Comparison of ENCODE assay signal across 8 cellular contexts in the genomic region with DNA sequence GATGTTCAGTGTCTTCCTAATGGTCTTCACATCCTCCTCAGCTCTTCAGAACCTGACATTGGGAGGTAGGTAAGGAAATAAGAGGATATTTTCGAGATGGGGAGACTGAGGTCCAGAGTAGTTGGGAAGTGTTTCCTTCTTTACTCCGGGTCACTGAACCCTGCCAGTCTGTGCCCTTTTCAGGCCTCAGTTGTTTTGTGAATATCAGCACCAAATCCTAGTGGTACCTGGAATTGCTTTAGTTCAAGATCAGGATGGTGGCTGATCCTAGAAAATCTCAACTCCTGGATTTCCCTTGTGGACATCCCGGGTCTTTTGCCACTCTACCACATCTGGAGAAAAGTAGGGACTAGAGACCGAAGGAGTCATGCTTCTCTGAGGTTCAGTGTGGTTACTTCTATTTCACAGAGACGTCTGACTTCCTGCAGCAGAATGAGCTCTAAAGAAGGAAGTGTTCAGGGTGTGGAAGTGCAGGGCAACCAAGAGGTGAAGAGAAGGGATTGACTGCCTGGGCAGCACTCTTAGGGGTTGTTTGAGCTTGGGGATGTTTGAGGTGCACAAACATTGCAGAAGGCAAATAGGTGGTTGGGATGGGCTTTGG. TPM values are rescaled to one million over a fixed set of nuclear protein-coding genes. Genes with fewer than 3 reads are reported as not detected.
DNase-seq lines count a peak whose midpoint lies in the region; ATAC-seq, FAIRE-seq and TF ChIP-seq lines count a peak whose summit lies in the region.

No MANE protein-coding gene starts in this region.

- H3K36me3 ChIP-seq in fibroblast of lung (ENCODE audit: control insufficient read depth, insufficient read depth, low read length) (no peaks in the 10 kb centered on the region), pancreas (no peaks in the 10 kb centered on the region)

- intact Hi-C loops in pancreas (cut with DNase I): no loop called here

- no peak for FAIRE-seq in pancreas (lab: Jason Lieb, UNC)

- H3K27ac ChIP-seq in C4-2B (peak overlapping the region; percentile 77), fibroblast of lung (ENCODE audit: insufficient read depth, low read length) (peak overlapping the region; percentile 61), pancreas (peak overlapping the region in 2 of 4 donors; percentile 78 to 84)

- no peaks in the 10 kb centered on the region for H3K27me3 ChIP-seq in fibroblast of lung (ENCODE audit: control insufficient read depth, insufficient read depth, low read length)
- H3K27me3 ChIP-seq in pancreas: no peaks in the 10 kb centered on the region

- H3K9me3 ChIP-seq in fibroblast of lung (ENCODE audit: control insufficient read depth, insufficient read depth, low read depth, low read length) (no peaks in the 10 kb centered on the region), pancreas (no peaks in the 10 kb centered on the region)

- peaks cover 39% of the 10 kb centered on the region for H3K79me2 ChIP-seq in fibroblast of lung (ENCODE audit: control insufficient read depth, insufficient read depth, low read length)

- no peak overlapping the region for H2AFZ ChIP-seq in fibroblast of lung (ENCODE audit: low read length)

- H3K9me3 Mint-ChIP-seq in activated CD4-positive, alpha-beta T cell treated with anti-CD3 and anti-CD28 coated beads, Interleukin-2, amount 10 ng/mL, durations not matched to agents 7 days and 5 days: peaks cover 2% of the 10 kb centered on the region

- peak overlapping the region; percentile 96 for H3K27ac Mint-ChIP-seq in activated CD4-positive, alpha-beta T cell treated with anti-CD3 and anti-CD28 coated beads, Interleukin-2, amount 10 ng/mL, durations not matched to agents 7 days and 5 days

- H3K27me3 Mint-ChIP-seq in activated CD4-positive, alpha-beta T cell treated with anti-CD3 and anti-CD28 coated beads, Interleukin-2, amount 10 ng/mL, durations not matched to agents 7 days and 5 days: no peaks in the 10 kb centered on the region

- peak; percentile 63 for DNase-seq in KBM-7
- peak; percentile 60 for DNase-seq in activated CD4-positive, alpha-beta T cell treated with anti-CD3 and anti-CD28 coated beads, Interleukin-2, amount 10 ng/mL, durations not matched to agents 7 days and 5 days
- DNase-seq in fibroblast of lung (ENCODE audit: low read depth in 2 of 2): no peak
- DNase-seq in pancreas: no peak
- no peak for DNase-seq in DMS79 treated with DMSO at 0.1 percent for 48 hours (lab: John Stamatoyannopoulos, UW)
- no peak for DNase-seq in epidermal melanocyte (ENCODE audit: insufficient read length, low spot score)

- ATAC-seq in pancreas (peak in 2 of 4 donors; percentile 10 to 31), GM21515 (IDR thresholded peaks at IDR 0.05; ENCODE audit: unreplicated experiment) (no peak)

- TF ChIP-seq CTCF in C4-2B (conservative IDR thresholded peaks at IDR 0.05) (no peak), fibroblast of lung (conservative IDR thresholded peaks at IDR 0.05 in 1 of 2, IDR thresholded peaks at IDR 0.05 in 1 of 2; ENCODE audit: low read depth in 1 of 2, low read length in 2 of 2) (no peak), pancreas (IDR thresholded peaks at IDR 0.05) (no peak)

- H3K4me1 Mint-ChIP-seq in activated CD4-positive, alpha-beta T cell treated with anti-CD3 and anti-CD28 coated beads, Interleukin-2, amount 10 ng/mL, durations not matched to agents 7 days and 5 days: peaks cover 62% of the 10 kb centered on the region

- CTCF ChIA-PET in activated CD4-positive, alpha-beta T cell treated with anti-CD3 and anti-CD28 coated beads, Interleukin-2, amount 10 ng/mL, durations not matched to agents 7 days and 5 days (lab: Charles Lee): interaction anchor here (0.5 to 1.7 kb wide), 7 partner anchors 8 to 351 kb away, joined by 3 to 13 read pairs (median 3); no protein-coding TSS in a partner anchor

- in situ Hi-C loops in KBM-7 (cut with MboI; ENCODE audit: low pct_unique_long_range_greater_than_20kb, low sequenced_read_pairs): no loop called here

- H3K4me1 ChIP-seq in fibroblast of lung (ENCODE audit: control insufficient read depth, extremely low read depth, insufficient read depth, low read length) (no peaks in the 10 kb centered on the region), pancreas (peaks cover 0 to 11% (median 0%) of the 10 kb centered on the region in 3 donors)

- POLR2A ChIA-PET in activated CD4-positive, alpha-beta T cell treated with anti-CD3 and anti-CD28 coated beads, Interleukin-2, amount 10 ng/mL, durations not matched to agents 7 days and 5 days (lab: Charles Lee): interaction anchor here (1.4 kb wide), 1 partner anchor 26 kb away, joined by 5 read pairs; no protein-coding TSS in a partner anchor

- H3K4me2 ChIP-seq in fibroblast of lung (ENCODE audit: extremely low read depth, insufficient read depth, low read length): peak overlapping the region; percentile 97

- 29 to 35% methylated on average over 5 of the region's 5 CpGs for WGBS in pancreas, 2 donors

- peak overlapping the region; percentile 9 for H3K9ac ChIP-seq in fibroblast of lung (ENCODE audit: insufficient read depth, low read length)

- H3K4me3 ChIP-seq in fibroblast of lung (replicated peaks in 1 of 4; ENCODE audit: control extremely low read depth in 1 of 4, insufficient read depth in 1 of 4, low read depth in 3 of 4, low read length in 4 of 4): peak overlapping the region; percentile 21 to 96 (median 76)
- peak overlapping the region; percentile 60 to 94 (median 88) for H3K4me3 ChIP-seq in pancreas

- H3K4me3 Mint-ChIP-seq in activated CD4-positive, alpha-beta T cell treated with anti-CD3 and anti-CD28 coated beads, Interleukin-2, amount 10 ng/mL, durations not matched to agents 7 days and 5 days: peak overlapping the region; percentile 94

- peaks cover 48% of the 10 kb centered on the region for H3K36me3 Mint-ChIP-seq in activated CD4-positive, alpha-beta T cell treated with anti-CD3 and anti-CD28 coated beads, Interleukin-2, amount 10 ng/mL, durations not matched to agents 7 days and 5 days (ENCODE audit: low read depth)

- no peaks in the 10 kb centered on the region for H4K20me1 ChIP-seq in fibroblast of lung (ENCODE audit: control insufficient read depth, extremely low read depth, insufficient read depth, low read length)

RNA-seq across cellular contexts. Expression of gene STK4, which starts 1.0 kb away (rescaled TPM):
- 100 to 1,000 TPM; 201 to 229 TPM for total RNA-seq in activated CD4-positive, alpha-beta T cell treated with anti-CD3 and anti-CD28 coated beads, Interleukin-2, amount 10 ng/mL, durations not matched to agents 7 days and 5 days
- total RNA-seq in fibroblast of lung (22.9 and 31.7 TPM in 2 replicates), pancreas (10 to 100 TPM in 3 of 6 donors, 1 to 10 TPM in 3; 7.1 to 18.9 (median 10.4) TPM)
- polyA plus RNA-seq in fibroblast of lung (19.0 and 23.4 TPM in 2 replicates), pancreas (1 to 10 TPM; 3.7 to 5.0 TPM)
- 10.9 and 11.0 TPM in 2 replicates for polyA plus RNA-seq in fibroblast of lung (2012)
- polyA minus RNA-seq in fibroblast of lung (ENCODE audit: low replicate concordance): 12.8 and 21.5 TPM in 2 replicates

RNA-seq across cellular contexts. Expression of gene TOMM34, which starts 7.1 kb away (rescaled TPM):
- 10 to 100 TPM; 21.4 to 23.3 TPM for total RNA-seq in activated CD4-positive, alpha-beta T cell treated with anti-CD3 and anti-CD28 coated beads, Interleukin-2, amount 10 ng/mL, durations not matched to agents 7 days and 5 days
- total RNA-seq in fibroblast of lung (10.5 and 15.5 TPM in 2 replicates), pancreas (10 to 100 TPM in 2 of 6 donors, 1 to 10 TPM in 4; 4.9 to 12.4 (median 7.4) TPM)
- polyA plus RNA-seq in fibroblast of lung (25.6 and 58.7 TPM in 2 replicates), pancreas (10 to 100 TPM in 1 of 2 donors, 1 to 10 TPM in 1; 7.4 to 18.6 TPM)
- 25.4 and 57.2 TPM in 2 replicates for polyA plus RNA-seq in fibroblast of lung (2012)
- polyA minus RNA-seq in fibroblast of lung (ENCODE audit: low replicate concordance): 17.8 and 32.5 TPM in 2 replicates

RNA-seq across cellular contexts. Expression of gene PABPC1L, which starts 57.4 kb away (rescaled TPM):
- 10 to 100 TPM; 59.4 to 60.6 TPM for total RNA-seq in activated CD4-positive, alpha-beta T cell treated with anti-CD3 and anti-CD28 coated beads, Interleukin-2, amount 10 ng/mL, durations not matched to agents 7 days and 5 days
- total RNA-seq in fibroblast of lung: 6.7 and 11.9 TPM in 2 replicates
- 11.6 and 17.8 TPM in 2 replicates for polyA plus RNA-seq in fibroblast of lung
- 5.9 and 9.5 TPM in 2 replicates for polyA plus RNA-seq in fibroblast of lung (2012)
- 3.4 and 5.4 TPM in 2 replicates for polyA minus RNA-seq in fibroblast of lung (ENCODE audit: low replicate concordance)
- total RNA-seq in pancreas: 10 to 100 TPM; 18.7 to 64.5 (median 22.4) TPM
- 100 to 1,000 TPM; 150 to 156 TPM for polyA plus RNA-seq in pancreas

Comparison
In these comparisons a context has a peak if more than half of its experiments do, and no peak if none do; other contexts are left out.
1. DNase-seq: peak in KBM-7 (single experiment) and activated CD4-positive, alpha-beta T cell treated with anti-CD3 and anti-CD28 coated beads, Interleukin-2, amount 10 ng/mL, durations not matched to agents 7 days and 5 days (single experiment); none in fibroblast of lung (0 of 2), pancreas (0 of 6), DMS79 treated with DMSO at 0.1 percent for 48 hours (single experiment) and epidermal melanocyte (single experiment).